In genomic region chr10:111084346-111085255, GRCh38 we compare ENCODE assay signal across 14 cellular contexts. TPM values are rescaled to one million over a fixed set of nuclear protein-coding genes. Genes with fewer than 3 reads are reported as not detected.
"Had no signal": no experiment of that assay in that cellular context is flagged by ENCODE, and none has a peak within 500 bp of the region (broad histone marks: within the 10 kb centered on the region; RNA-seq: fewer than 3 reads in every experiment).

No MANE protein-coding gene starts in this region.

- ATAC-seq: activated CD8-positive, alpha-beta T cell treated with anti-CD3 and anti-CD28 coated beads for 36 hours; activated naive CD8-positive, alpha-beta T cell treated with anti-CD3 and anti-CD28 coated beads, Interleukin-2, amount 50 U/mL, for 24 hours; stimulated activated memory B cell treated with anti-CD40 and anti-IgM and Interleukin-4, amounts not matched to agents 10 μg/mL and 1 μg/mL and 100 μg/mL, for 72 hours had no signal

- H3K4me3 ChIP-seq: upper lobe of left lung had no signal

- H3K79me2 ChIP-seq: parathyroid adenoma had no signal

- H3K27ac ChIP-seq: parathyroid adenoma, upper lobe of left lung had no signal

- H3K27me3 ChIP-seq: upper lobe of left lung had no signal

- H3K9me3 ChIP-seq: upper lobe of left lung had no signal

- FAIRE-seq: astrocyte, colon, frontal cortex, small intestine had no signal

- H2AFZ ChIP-seq: parathyroid adenoma had no signal

- H3K36me3 ChIP-seq: upper lobe of left lung had no signal

- DNase-seq: activated CD4-positive, alpha-beta T cell treated with anti-CD3 and anti-CD28 coated beads for 4 hours; activated CD8-positive, alpha-beta T cell treated with anti-CD3 and anti-CD28 coated beads for 36 hours; activated naive CD4-positive, alpha-beta T cell treated with Interleukin-2 at 50 U/mL for 16 hours; activated naive CD8-positive, alpha-beta T cell treated with anti-CD3 and anti-CD28 coated beads, Interleukin-2, amount 50 U/mL, for 24 hours; effector CD4-positive, alpha-beta T cell; retina; small intestine had no signal

- H3K9ac ChIP-seq: parathyroid adenoma had no signal

- H3K4me1 ChIP-seq: parathyroid adenoma, upper lobe of left lung had no signal

RNA-seq across cellular contexts. Expression of gene ADRA2A, which starts 7.8 kb away (rescaled TPM):
- total RNA-seq: kidney epithelial cell had no signal
